ENCODE assay signal across 9 cellular contexts in genomic region chr2:37688771-37689468, GRCh38. TPM values are rescaled to one million over a fixed set of nuclear protein-coding genes. Genes with fewer than 3 reads are reported as not detected.
DNase-seq lines count a peak whose midpoint lies in the region; ATAC-seq and TF ChIP-seq lines count a peak whose summit lies in the region.
"Had no signal": no experiment of that assay in that cellular context is flagged by ENCODE, and none has a peak within 500 bp of the region (broad histone marks: within the 10 kb centered on the region; RNA-seq: fewer than 3 reads in every experiment).

No MANE protein-coding gene starts in this region.

- no peaks in the 10 kb centered on the region for H3F3A ChIP-seq in GM23338 (replicated peaks; ENCODE audit: low read depth)

- DNase-seq in GM23338 (ENCODE audit: low spot score) (peak; percentile 50), WTC11 (ENCODE audit: low spot score) (no peak), left ventricle myocardium inferior (no peak), pulmonary artery endothelial cell (ENCODE audit: low read depth, low spot score) (peak; percentile 67), GM10248 (ENCODE audit: extremely low spot score) (no peak), MV-4-11 (lab: John Stamatoyannopoulos, UW) (no peak), NCI-H774 (lab: John Stamatoyannopoulos, UW) (no peak)
- DNase-seq in activated CD4-positive, alpha-beta T cell treated with anti-CD3 and anti-CD28 coated beads for 1 hour, result no peak

- H3K4me1 ChIP-seq in GM23338 (ENCODE audit: insufficient read depth), result no peaks in the 10 kb centered on the region
- peaks cover 15% of the 10 kb centered on the region for H3K4me1 ChIP-seq in left ventricle myocardium inferior

- TF ChIP-seq CTCF in GM23338 (conservative IDR thresholded peaks at IDR 0.05; ENCODE audit: low read depth in 2 of 2) (no peak), WTC11 (IDR thresholded peaks at IDR 0.05) (no peak), left ventricle myocardium inferior (IDR thresholded peaks at IDR 0.05; ENCODE audit: borderline replicate concordance) (no peak), GM10248 (IDR thresholded peaks at IDR 0.05; ENCODE audit: control extremely low read depth, extremely low read depth, low read depth, missing control alignments) (no peak)

- no peaks in the 10 kb centered on the region for H3K79me2 ChIP-seq in GM23338 (replicated peaks; ENCODE audit: insufficient read depth)

- no peak overlapping the region for H3K27ac ChIP-seq in GM23338 (ENCODE audit: low read depth)
- H3K27ac ChIP-seq in left ventricle myocardium inferior (replicated peaks), result peak overlapping the region; percentile 17

- H3K4me1 Mint-ChIP-seq in GM23338 (peaks cover 5% of the 10 kb centered on the region; the same call in 2 of the 3 replicates), WTC11 (peaks cover 15% of the 10 kb centered on the region)

- H3K36me3 ChIP-seq in GM23338 (ENCODE audit: insufficient read depth) (no peaks in the 10 kb centered on the region), left ventricle myocardium inferior (no peaks in the 10 kb centered on the region)

- H3K27me3 ChIP-seq in GM23338 (ENCODE audit: insufficient read depth) (no peaks in the 10 kb centered on the region), left ventricle myocardium inferior (ENCODE audit: low read depth) (no peaks in the 10 kb centered on the region)

- no peak overlapping the region for H3K4me2 ChIP-seq in GM23338

- H3K4me3 ChIP-seq in GM23338 (no peak overlapping the region), left ventricle myocardium inferior (no peak overlapping the region)
- H3K4me3 ChIP-seq: K562 had no signal

- no peak overlapping the region for H2AFZ ChIP-seq in GM23338

- ATAC-seq in GM23338 (peak; percentile 64), WTC11 (peak; percentile 78)
- ATAC-seq: K562 had no signal

- POLR2A ChIA-PET in WTC11 (lab: Charles Lee) (no interaction called here), GM10248 (lab: Yijun Ruan, JAX) (no interaction called here)

- CTCF ChIA-PET in WTC11 (lab: Charles Lee) (interaction anchor here (0.8 kb wide), 1 partner anchor 189 kb away, joined by 3 read pairs; no protein-coding TSS in a partner anchor), GM10248 (lab: Yijun Ruan, JAX) (no interaction called here)

- H3K27me3 Mint-ChIP-seq in GM23338 (ENCODE audit: insufficient read depth, low read depth, poor library complexity) (peaks cover 2% of the 10 kb centered on the region), WTC11 (ENCODE audit: low read depth) (no peaks in the 10 kb centered on the region)

- no peaks in the 10 kb centered on the region for H3K9me3 ChIP-seq in left ventricle myocardium inferior (replicated peaks)

- no peaks in the 10 kb centered on the region for H3K9me3 Mint-ChIP-seq in GM23338
- 0 out of 2 replicates have a peak, but pooled peaks cover 6% of the 10 kb centered on the region for H3K9me3 Mint-ChIP-seq in WTC11

- H3K27ac Mint-ChIP-seq in GM23338 (no peak overlapping the region), WTC11 (no peak overlapping the region)

- H3K4me3 Mint-ChIP-seq in GM23338, result no peak overlapping the region
- no peak overlapping the region for H3K4me3 Mint-ChIP-seq in WTC11

- H3K36me3 Mint-ChIP-seq in GM23338 (ENCODE audit: low read depth) (no peaks in the 10 kb centered on the region), WTC11 (no peaks in the 10 kb centered on the region)

- intact Hi-C loops in left ventricle myocardium inferior (cut with micrococcal nuclease), result no loop called here

- H4K20me1 ChIP-seq in GM23338 (replicated peaks; ENCODE audit: insufficient read depth), result no peaks in the 10 kb centered on the region

- H3K9me2 ChIP-seq in GM23338 (ENCODE audit: insufficient read depth), result peaks cover 8% of the 10 kb centered on the region; the same call in 1 of the 2 replicates

TF ChIP-seq in GM23338, 12 proteins besides CTCF, POLR2A, EP300 and RAD21:
- no peak for TF ChIP-seq JUNB (IDR thresholded peaks at IDR 0.05; ENCODE audit: unreplicated experiment)

TF ChIP-seq in WTC11, 78 proteins besides CTCF, POLR2A, EP300 and RAD21:
- TF ChIP-seq ZNF396 (CRISPR knock-in tag; IDR thresholded peaks at IDR 0.05; ENCODE audit: borderline replicate concordance) (no peak), PRDM15 (CRISPR knock-in tag; IDR thresholded peaks at IDR 0.05) (no peak), NFATC4 (CRISPR knock-in tag; IDR thresholded peaks at IDR 0.05) (no peak), NFE2L1 (CRISPR knock-in tag; IDR thresholded peaks at IDR 0.05) (no peak), ATF1 (CRISPR knock-in tag; IDR thresholded peaks at IDR 0.05) (no peak)

RNA-seq across cellular contexts. Expression of gene CDC42EP3, which starts 17.5 kb away (rescaled TPM):
- 23.2 and 31.4 TPM in 2 replicates for total RNA-seq in GM23338 (2014; rRNA removed; shearing (Covaris generic))
- 22.9 and 31.4 TPM in 2 replicates for polyA plus RNA-seq in GM23338 (2016; fragmentation: Nextera tagmentation; extraction: Ambion mirVana)
- total RNA-seq in WTC11 (2021) (21.2 to 31.5 TPM (median 21.8 TPM) in 3 replicates), left ventricle myocardium inferior (81.9 TPM), pulmonary artery endothelial cell (26.1 and 35.3 TPM in 2 replicates)

Comparison
In these comparisons a context has a peak if more than half of its experiments do, and no peak if none do; other contexts are left out.
1. DNase-seq: peak in GM23338 (single experiment) and pulmonary artery endothelial cell (single experiment); none in WTC11 (single experiment), left ventricle myocardium inferior (single experiment), GM10248 (single experiment), activated CD4-positive, alpha-beta T cell treated with anti-CD3 and anti-CD28 coated beads for 1 hour (single experiment), MV-4-11 (single experiment) and NCI-H774 (single experiment).